In the genomic region with DNA sequence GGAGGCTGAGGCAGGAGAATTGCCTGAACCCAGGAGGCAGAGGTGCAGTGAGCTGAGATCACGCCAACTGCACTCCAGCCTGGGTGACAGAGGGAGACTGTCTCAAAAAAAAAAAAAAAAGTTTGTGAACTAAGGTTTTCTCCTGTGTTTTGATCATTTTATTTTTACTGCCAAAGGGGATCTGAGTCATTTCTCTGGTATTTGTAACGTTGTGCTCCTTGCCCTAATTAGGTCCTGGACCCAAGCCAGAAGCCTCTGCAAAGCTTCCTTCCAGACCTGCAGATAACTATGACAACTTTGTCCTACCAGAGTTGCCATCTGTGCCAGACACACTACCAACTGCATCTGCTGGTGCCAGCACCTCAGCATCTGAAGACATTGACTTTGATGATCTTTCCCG, we compare ENCODE assay signal across 8 cellular contexts.
DNase-seq lines count a peak whose midpoint lies in the region; ATAC-seq and FAIRE-seq lines count a peak whose summit lies in the region.

No MANE protein-coding gene starts in this region.

- peaks cover 5% of the 10 kb centered on the region for H3K36me3 Mint-ChIP-seq in activated naive CD8-positive, alpha-beta T cell

- no peak overlapping the region for H3K4me3 Mint-ChIP-seq in activated naive CD8-positive, alpha-beta T cell

- no peaks in the 10 kb centered on the region for H3K9me3 Mint-ChIP-seq in activated naive CD8-positive, alpha-beta T cell (ENCODE audit: low read depth)

- no peaks in the 10 kb centered on the region for H3K27me3 Mint-ChIP-seq in activated naive CD8-positive, alpha-beta T cell

- no peak for ATAC-seq in GM21390 (IDR thresholded peaks at IDR 0.05; ENCODE audit: unreplicated experiment)

- peak; percentile 40 for FAIRE-seq in HTR-8/SVneo (lab: Jason Lieb, UNC)

- peaks cover 11% of the 10 kb centered on the region for H3K4me1 Mint-ChIP-seq in activated naive CD8-positive, alpha-beta T cell (ENCODE audit: low read depth)

- peak overlapping the region; percentile 71 for H3K27ac Mint-ChIP-seq in activated naive CD8-positive, alpha-beta T cell

- DNase-seq in HTR-8/SVneo (ENCODE audit: insufficient read length, low spot score) (peak; percentile 80), hepatic stellate cell (ENCODE audit: low spot score) (peak; percentile 53), stromal cell of bone marrow (ENCODE audit: low read depth) (peak; percentile 43), DMS114 treated with DMSO at 0.1 percent for 48 hours (lab: John Stamatoyannopoulos, UW; ENCODE audit: unreplicated experiment) (no peak)
- no peak for DNase-seq in stimulated activated CD4-positive, alpha-beta T cell treated with anti-CD3 and anti-CD28 coated beads, Interleukin-15, amount 100 ng/mL, for 24 hours
- DNase-seq in activated CD4-positive, alpha-beta T cell treated with anti-CD3 and anti-CD28 coated beads, Interleukin-2, amount 50 U/mL, for 1 hour, result no peak

Comparison
In these comparisons a context has a peak if more than half of its experiments do, and no peak if none do; other contexts are left out.
1. DNase-seq: peak in HTR-8/SVneo (single experiment), hepatic stellate cell (single experiment) and stromal cell of bone marrow (single experiment); none in stimulated activated CD4-positive, alpha-beta T cell treated with anti-CD3 and anti-CD28 coated beads, Interleukin-15, amount 100 ng/mL, for 24 hours (single experiment), DMS114 treated with DMSO at 0.1 percent for 48 hours (single experiment) and activated CD4-positive, alpha-beta T cell treated with anti-CD3 and anti-CD28 coated beads, Interleukin-2, amount 50 U/mL, for 1 hour (single experiment).